In the genomic region with DNA sequence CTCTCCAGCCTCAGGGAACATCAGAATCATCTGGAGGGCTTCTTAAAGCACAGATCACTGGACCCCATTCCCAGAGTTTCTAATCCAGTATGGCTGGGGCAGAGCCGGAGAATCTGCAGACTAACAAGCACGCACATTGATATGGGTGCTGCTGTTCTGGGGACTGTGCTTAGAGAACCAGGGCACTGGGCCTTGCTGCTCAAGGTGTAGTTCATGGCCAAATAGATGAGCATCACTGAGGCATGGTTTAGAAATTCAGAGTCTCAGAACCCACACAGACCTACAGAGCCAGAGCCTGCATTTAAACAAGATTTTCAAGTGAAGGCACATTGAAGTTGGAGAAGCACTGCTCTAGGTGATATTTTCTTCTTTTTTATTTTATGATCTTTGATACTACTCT, we compare ENCODE assay signal across 1 cellular context.
TF ChIP-seq lines count a peak whose summit lies in the region.

No MANE protein-coding gene starts in this region.

TF ChIP-seq in H1, 55 proteins besides CTCF, POLR2A, EP300 and RAD21 (continued from another document):
- TF ChIP-seq CHD7 (IDR thresholded peaks at IDR 0.05; ENCODE audit: insufficient replicate concordance, low read length) (no peak), CHD1 (IDR thresholded peaks at IDR 0.05; ENCODE audit: low read depth, low read length) (no peak), BCL11A (IDR thresholded peaks at IDR 0.05; ENCODE audit: low read depth in 2 of 2, low read length in 2 of 2) (no peak), HDAC6 (IDR thresholded peaks at IDR 0.05; ENCODE audit: low read depth, low read length) (no peak)
- TF ChIP-seq, protein P1, sequence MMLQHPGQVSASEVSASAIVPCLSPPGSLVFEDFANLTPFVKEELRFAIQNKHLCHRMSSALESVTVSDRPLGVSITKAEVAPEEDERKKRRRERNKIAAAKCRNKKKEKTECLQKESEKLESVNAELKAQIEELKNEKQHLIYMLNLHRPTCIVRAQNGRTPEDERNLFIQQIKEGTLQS (IDR thresholded peaks at IDR 0.05; ENCODE audit: insufficient read depth, low read depth, low read length), result no peak
